In genomic region chr14:92670177-92670576, GRCh38 we compare ENCODE assay signal across 9 cellular contexts.
DNase-seq lines count a peak whose midpoint lies in the region; ATAC-seq lines count a peak whose summit lies in the region.
"Had no signal": no experiment of that assay in that cellular context is flagged by ENCODE, and none has a peak within 500 bp of the region (broad histone marks: within the 10 kb centered on the region; RNA-seq: fewer than 3 reads in every experiment).

No MANE protein-coding gene starts in this region.

- H3K4me3 ChIP-seq in mesenchymal stem cell (ENCODE audit: insufficient read depth in 1 of 2, low read depth in 1 of 2, low read length in 2 of 2): no peak overlapping the region

- ATAC-seq in HG02763 (IDR thresholded peaks at IDR 0.05; ENCODE audit: unreplicated experiment) (peak; percentile 43), GM18909 (IDR thresholded peaks at IDR 0.05; ENCODE audit: poor library complexity, unreplicated experiment) (no peak), HG03280 (IDR thresholded peaks at IDR 0.05; ENCODE audit: unreplicated experiment) (no peak), HG02623 (IDR thresholded peaks at IDR 0.05; ENCODE audit: unreplicated experiment) (no peak), GM19455 (IDR thresholded peaks at IDR 0.05; ENCODE audit: unreplicated experiment) (no peak)

- no peak overlapping the region for H2BK120ac ChIP-seq in mesenchymal stem cell (ENCODE audit: low read depth, low read length)

- peak overlapping the region in 1 of 2 experiments; percentile 20 for H3K14ac ChIP-seq in mesenchymal stem cell (ENCODE audit: low read length in 2 of 2)

- peak; percentile 93 for DNase-seq in GM03348 (ENCODE audit: low spot score)
- DNase-seq in activated CD4-positive, alpha-beta memory T cell treated with anti-CD3 and anti-CD28 coated beads, Interleukin-2, amount 10 ng/mL, durations not matched to agents 7 days and 5 days: no peak
- DNase-seq in mesenchymal stem cell: no peak

- H3K23ac ChIP-seq in mesenchymal stem cell (ENCODE audit: low read length in 2 of 2): no peak overlapping the region

- peak overlapping the region; percentile 72 for H3K9ac ChIP-seq in mesenchymal stem cell (ENCODE audit: low read length)

- no peak overlapping the region for H3K4me3 Mint-ChIP-seq in activated CD4-positive, alpha-beta memory T cell treated with anti-CD3 and anti-CD28 coated beads, Interleukin-2, amount 10 ng/mL, durations not matched to agents 7 days and 5 days

- peak overlapping the region; percentile 53 for H4K91ac ChIP-seq in mesenchymal stem cell (ENCODE audit: low read length)

- H3K9me3 Mint-ChIP-seq in activated CD4-positive, alpha-beta memory T cell treated with anti-CD3 and anti-CD28 coated beads, Interleukin-2, amount 10 ng/mL, durations not matched to agents 7 days and 5 days: no peaks in the 10 kb centered on the region

- no peak overlapping the region for H2BK5ac ChIP-seq in mesenchymal stem cell (ENCODE audit: low read depth, low read length, poor library complexity, severe bottlenecking)

- H3K4me1 Mint-ChIP-seq in activated CD4-positive, alpha-beta memory T cell treated with anti-CD3 and anti-CD28 coated beads, Interleukin-2, amount 10 ng/mL, durations not matched to agents 7 days and 5 days: peaks cover 35% of the 10 kb centered on the region

- no peak overlapping the region for H3K27ac ChIP-seq in mesenchymal stem cell (ENCODE audit: low read length, poor library complexity, severe bottlenecking)
- H3K27ac ChIP-seq: epithelial cell of prostate had no signal

- no peak overlapping the region for H2BK12ac ChIP-seq in mesenchymal stem cell (ENCODE audit: low read length in 2 of 2)

- H3K18ac ChIP-seq in mesenchymal stem cell (ENCODE audit: low read depth in 1 of 2, low read length in 2 of 2): no peak overlapping the region

- no peaks in the 10 kb centered on the region for H3K27me3 Mint-ChIP-seq in activated CD4-positive, alpha-beta memory T cell treated with anti-CD3 and anti-CD28 coated beads, Interleukin-2, amount 10 ng/mL, durations not matched to agents 7 days and 5 days

- POLR2A ChIA-PET in activated CD4-positive, alpha-beta memory T cell treated with anti-CD3 and anti-CD28 coated beads, Interleukin-2, amount 10 ng/mL, durations not matched to agents 7 days and 5 days (lab: Charles Lee): interaction anchor here (0.8 to 1.8 kb wide), 3 partner anchors 16 to 19 kb away, joined by 3 to 9 read pairs (median 3); no protein-coding TSS in a partner anchor

- H3K27ac Mint-ChIP-seq in activated CD4-positive, alpha-beta memory T cell treated with anti-CD3 and anti-CD28 coated beads, Interleukin-2, amount 10 ng/mL, durations not matched to agents 7 days and 5 days: peak overlapping the region; percentile 40

- peaks cover 8% of the 10 kb centered on the region for H3K4me1 ChIP-seq in mesenchymal stem cell (ENCODE audit: control insufficient read depth, insufficient read depth, low read depth, low read length)

- no peak overlapping the region for H3K4ac ChIP-seq in mesenchymal stem cell (ENCODE audit: low read depth in 1 of 2, low read length in 2 of 2)

- H3K36me3 ChIP-seq in mesenchymal stem cell (ENCODE audit: control insufficient read depth in 1 of 2, insufficient read depth in 2 of 2, low read depth in 1 of 2, low read length in 2 of 2): peaks cover 23 to 28% of the 10 kb centered on the region in 2 experiments

- H3K9me3 ChIP-seq in mesenchymal stem cell (ENCODE audit: control insufficient read depth, low read length): no peaks in the 10 kb centered on the region

- no peak overlapping the region for H2BK15ac ChIP-seq in mesenchymal stem cell (ENCODE audit: low read depth, poor library complexity, severe bottlenecking)

- peaks cover 15% of the 10 kb centered on the region for H3K79me1 ChIP-seq in mesenchymal stem cell (replicated peaks; ENCODE audit: low read length, poor library complexity, severe bottlenecking)

- H3K36me3 Mint-ChIP-seq in activated CD4-positive, alpha-beta memory T cell treated with anti-CD3 and anti-CD28 coated beads, Interleukin-2, amount 10 ng/mL, durations not matched to agents 7 days and 5 days (ENCODE audit: low read depth): peaks cover 61% of the 10 kb centered on the region

- no peaks in the 10 kb centered on the region for H3K27me3 ChIP-seq in mesenchymal stem cell (ENCODE audit: control insufficient read depth in 1 of 2, insufficient read depth in 1 of 2, low read length in 2 of 2)

- H2AFZ ChIP-seq in mesenchymal stem cell (ENCODE audit: low read depth, low read length): no peak overlapping the region

- CTCF ChIA-PET in activated CD4-positive, alpha-beta memory T cell treated with anti-CD3 and anti-CD28 coated beads, Interleukin-2, amount 10 ng/mL, durations not matched to agents 7 days and 5 days (lab: Charles Lee): interaction anchor here (0.7 to 1.4 kb wide), 6 partner anchors 15 to 120 kb away, joined by 3 to 7 read pairs (median 3); no protein-coding TSS in a partner anchor

- peak overlapping the region; percentile 7 for H4K8ac ChIP-seq in mesenchymal stem cell (ENCODE audit: low read length)

- H2AK5ac ChIP-seq in mesenchymal stem cell (ENCODE audit: low read length, severe bottlenecking): no peak overlapping the region

- H3K4me2 ChIP-seq in mesenchymal stem cell (ENCODE audit: low read length, poor library complexity, severe bottlenecking): no peak overlapping the region

- 82% methylated on average over 4 of the region's 4 CpGs for WGBS in mesenchymal stem cell
